ENCODE assay signal across 9 cellular contexts in genomic region chr6:156774872-156775405, GRCh38. TPM values are rescaled to one million over a fixed set of nuclear protein-coding genes. Genes with fewer than 3 reads are reported as not detected.
DNase-seq lines count a peak whose midpoint lies in the region; ATAC-seq, FAIRE-seq and TF ChIP-seq lines count a peak whose summit lies in the region.
"Had no signal": no experiment of that assay in that cellular context is flagged by ENCODE, and none has a peak within 500 bp of the region (broad histone marks: within the 10 kb centered on the region; RNA-seq: fewer than 3 reads in every experiment).

No MANE protein-coding gene starts in this region.

- TF ChIP-seq POLR2A in NB4 (IDR thresholded peaks at IDR 0.05; ENCODE audit: extremely low read depth, insufficient read length) = no peak

- H3K27ac Mint-ChIP-seq in MCF 10A (ENCODE audit: low read depth, unreplicated experiment) (no peak overlapping the region), nephron (peak overlapping the region; percentile 77 to 100 (median 88))

- H3K27me3 Mint-ChIP-seq in MCF 10A (ENCODE audit: insufficient read depth, unreplicated experiment) (no peaks in the 10 kb centered on the region), nephron (ENCODE audit: low read depth) (peaks cover 5% of the 10 kb centered on the region)

- no peak for FAIRE-seq in D721Med (lab: Jason Lieb, UNC)

- intact Hi-C loops in MCF 10A (cut with micrococcal nuclease) = loop anchor here (5.0 kb wide), 1 partner anchor 407 kb away; no protein-coding TSS in a partner anchor

- CTCF ChIA-PET in MCF 10A (lab: Yijun Ruan, JAX) = interaction anchor here (0.6 kb wide), 1 partner anchor 44 kb away, joined by 3 read pairs; no protein-coding TSS in a partner anchor

- H3K4me1 Mint-ChIP-seq in MCF 10A (ENCODE audit: insufficient read depth, unreplicated experiment) = peaks cover 13% of the 10 kb centered on the region
- peaks cover 40% of the 10 kb centered on the region for H3K4me1 Mint-ChIP-seq in nephron

- DNase-seq in D721Med (ENCODE audit: insufficient read length, low spot score) = no peak
- peak; percentile 52 for DNase-seq in NB4 (ENCODE audit: low read depth)
- peak; percentile 37 for DNase-seq in MCF 10A (ENCODE audit: unreplicated experiment)
- DNase-seq in dedifferentiated amniotic fluid mesenchymal stem cell (ENCODE audit: extremely low spot score) = no peak
- no peak for DNase-seq in kidney glomerular epithelial cell (lab: John Stamatoyannopoulos, UW)

- POLR2A ChIA-PET in MCF 10A (lab: Yijun Ruan, JAX) = interaction anchor here (0.6 to 6.6 kb wide), 7 partner anchors 16 to 374 kb away, joined by 3 to 196 read pairs (median 11); no protein-coding TSS in a partner anchor

- H3K9me3 Mint-ChIP-seq in MCF 10A (ENCODE audit: unreplicated experiment) (no peaks in the 10 kb centered on the region), nephron (no peaks in the 10 kb centered on the region)

- H3K36me3 Mint-ChIP-seq in MCF 10A (ENCODE audit: insufficient read depth, unreplicated experiment) (no peaks in the 10 kb centered on the region), nephron (ENCODE audit: low read depth) (no peaks in the 10 kb centered on the region)

- no peak overlapping the region for H3K4me3 ChIP-seq in NB4 (ENCODE audit: low read depth, low read length)
- H3K4me3 ChIP-seq: mucosa of descending colon had no signal

- no TSS peak for BruUV-seq in MCF 10A (replicated peaks; lab: Mats Ljungman, UMichigan)

- H3K4me3 Mint-ChIP-seq in MCF 10A (ENCODE audit: unreplicated experiment) (no peak overlapping the region), nephron (peak overlapping the region; percentile 46 to 80 (median 63))

- ATAC-seq in HG03045 (IDR thresholded peaks at IDR 0.05; ENCODE audit: unreplicated experiment) = no peak
- no peak for ATAC-seq in HG02798 (IDR thresholded peaks at IDR 0.05; ENCODE audit: poor library complexity, unreplicated experiment)
- ATAC-seq: mucosa of descending colon had no signal

- peak; percentile 7 for TF ChIP-seq CTCF in D721Med (IDR thresholded peaks at IDR 0.05; ENCODE audit: insufficient read depth, missing control alignments)
- no peak for TF ChIP-seq CTCF in NB4 (IDR thresholded peaks at IDR 0.05; ENCODE audit: low read depth, low read length)
- TF ChIP-seq CTCF in MCF 10A (IDR thresholded peaks at IDR 0.05; ENCODE audit: unreplicated experiment) = no peak
- TF ChIP-seq CTCF in nephron (IDR thresholded peaks at IDR 0.05; ENCODE audit: unreplicated experiment in 3 of 3) = no peak

RNA-seq across cellular contexts. Expression of gene ARID1B, which starts 2.2 kb away (rescaled TPM):
- total RNA-seq in MCF 10A (2022) = 62.2 and 63.9 TPM in 2 replicates

Comparison
In these comparisons a context has a peak if more than half of its experiments do, and no peak if none do; other contexts are left out.
1. DNase-seq: peak in NB4 (single experiment) and MCF 10A (single experiment); none in D721Med (single experiment), dedifferentiated amniotic fluid mesenchymal stem cell (single experiment) and kidney glomerular epithelial cell (single experiment).